In the genomic region with DNA sequence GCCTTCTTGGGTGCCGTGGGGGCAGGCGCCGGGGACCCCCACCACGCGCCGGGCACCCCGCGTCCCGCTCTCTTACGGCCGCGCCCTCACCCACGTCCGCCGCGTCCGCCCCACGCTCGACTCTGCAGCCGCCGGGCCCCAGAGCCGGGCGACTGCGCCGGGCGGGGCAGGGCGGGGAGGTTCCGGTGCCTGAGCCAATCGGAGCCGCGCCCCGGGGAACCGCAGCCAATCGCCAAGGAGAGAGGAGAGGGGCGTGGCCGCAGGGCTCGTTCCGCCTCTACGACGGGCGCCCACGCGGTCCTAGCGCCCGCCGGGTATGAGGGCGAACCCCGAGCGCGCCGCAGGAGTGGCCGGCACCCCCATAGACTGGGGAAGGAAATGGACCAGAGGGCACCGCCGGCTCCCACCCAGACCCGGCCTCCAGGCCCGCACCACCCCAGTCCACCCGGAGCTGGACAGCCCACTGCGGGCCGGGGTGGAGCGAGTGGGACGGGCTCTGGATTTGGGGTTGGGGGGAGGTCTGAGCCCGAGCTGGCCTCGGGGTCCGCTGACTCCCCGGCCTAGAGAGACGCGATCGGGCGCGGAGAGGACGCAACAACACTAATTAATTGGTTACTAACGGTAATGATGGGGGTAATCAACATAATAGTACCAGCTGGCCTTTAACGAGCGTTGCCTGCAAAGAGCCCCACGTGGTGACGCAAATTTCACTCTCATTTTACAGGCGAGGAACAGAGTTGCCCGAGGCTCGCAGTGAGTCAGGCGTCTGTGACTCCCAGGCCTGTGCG, we compare ENCODE assay signal across 1 cellular context.
TF ChIP-seq lines count a peak whose summit lies in the region.

Gene MFSD12 (minus strand): TSS at position 126 of the 788 bp plus-strand sequence. CDS start 183 bp downstream, outside the sequence.

TF ChIP-seq in K562, 482 proteins besides CTCF, POLR2A, EP300 and RAD21 (continued from another document and continues in another):
- TF ChIP-seq, protein P1, sequence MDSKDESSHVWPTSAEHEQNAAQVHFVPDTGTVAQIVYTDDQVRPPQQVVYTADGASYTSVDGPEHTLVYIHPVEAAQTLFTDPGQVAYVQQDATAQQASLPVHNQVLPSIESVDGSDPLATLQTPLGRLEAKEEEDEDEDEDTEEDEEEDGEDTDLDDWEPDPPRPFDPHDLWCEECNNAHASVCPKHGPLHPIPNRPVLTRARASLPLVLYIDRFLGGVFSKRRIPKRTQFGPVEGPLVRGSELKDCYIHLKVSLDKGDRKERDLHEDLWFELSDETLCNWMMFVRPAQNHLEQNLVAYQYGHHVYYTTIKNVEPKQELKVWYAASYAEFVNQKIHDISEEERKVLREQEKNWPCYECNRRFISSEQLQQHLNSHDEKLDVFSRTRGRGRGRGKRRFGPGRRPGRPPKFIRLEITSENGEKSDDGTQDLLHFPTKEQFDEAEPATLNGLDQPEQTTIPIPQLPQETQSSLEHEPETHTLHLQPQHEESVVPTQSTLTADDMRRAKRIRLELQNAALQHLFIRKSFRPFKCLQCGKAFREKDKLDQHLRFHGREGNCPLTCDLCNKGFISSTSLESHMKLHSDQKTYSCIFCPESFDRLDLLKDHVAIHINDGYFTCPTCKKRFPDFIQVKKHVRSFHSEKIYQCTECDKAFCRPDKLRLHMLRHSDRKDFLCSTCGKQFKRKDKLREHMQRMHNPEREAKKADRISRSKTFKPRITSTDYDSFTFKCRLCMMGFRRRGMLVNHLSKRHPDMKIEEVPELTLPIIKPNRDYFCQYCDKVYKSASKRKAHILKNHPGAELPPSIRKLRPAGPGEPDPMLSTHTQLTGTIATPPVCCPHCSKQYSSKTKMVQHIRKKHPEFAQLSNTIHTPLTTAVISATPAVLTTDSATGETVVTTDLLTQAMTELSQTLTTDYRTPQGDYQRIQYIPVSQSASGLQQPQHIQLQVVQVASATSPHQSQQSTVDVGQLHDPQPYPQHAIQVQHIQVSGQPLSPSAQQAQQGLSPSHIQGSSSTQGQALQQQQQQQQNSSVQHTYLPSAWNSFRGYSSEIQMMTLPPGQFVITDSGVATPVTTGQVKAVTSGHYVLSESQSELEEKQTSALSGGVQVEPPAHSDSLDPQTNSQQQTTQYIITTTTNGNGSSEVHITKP (IDR thresholded peaks at IDR 0.05; ENCODE audit: partially characterized antibody), result peak; percentile 42
- TF ChIP-seq, protein P2, sequence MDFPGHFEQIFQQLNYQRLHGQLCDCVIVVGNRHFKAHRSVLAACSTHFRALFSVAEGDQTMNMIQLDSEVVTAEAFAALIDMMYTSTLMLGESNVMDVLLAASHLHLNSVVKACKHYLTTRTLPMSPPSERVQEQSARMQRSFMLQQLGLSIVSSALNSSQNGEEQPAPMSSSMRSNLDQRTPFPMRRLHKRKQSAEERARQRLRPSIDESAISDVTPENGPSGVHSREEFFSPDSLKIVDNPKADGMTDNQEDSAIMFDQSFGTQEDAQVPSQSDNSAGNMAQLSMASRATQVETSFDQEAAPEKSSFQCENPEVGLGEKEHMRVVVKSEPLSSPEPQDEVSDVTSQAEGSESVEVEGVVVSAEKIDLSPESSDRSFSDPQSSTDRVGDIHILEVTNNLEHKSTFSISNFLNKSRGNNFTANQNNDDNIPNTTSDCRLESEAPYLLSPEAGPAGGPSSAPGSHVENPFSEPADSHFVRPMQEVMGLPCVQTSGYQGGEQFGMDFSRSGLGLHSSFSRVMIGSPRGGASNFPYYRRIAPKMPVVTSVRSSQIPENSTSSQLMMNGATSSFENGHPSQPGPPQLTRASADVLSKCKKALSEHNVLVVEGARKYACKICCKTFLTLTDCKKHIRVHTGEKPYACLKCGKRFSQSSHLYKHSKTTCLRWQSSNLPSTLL (IDR thresholded peaks at IDR 0.05), result no peak
- no peak for TF ChIP-seq PCBP2 (IDR thresholded peaks at IDR 0.05; ENCODE audit: low read depth, low read length, poor library complexity, severe bottlenecking)
- no peak for TF ChIP-seq ZNF23 (CRISPR knock-in tag; IDR thresholded peaks at IDR 0.05)
- no peak for TF ChIP-seq BCL6 (CRISPR knock-in tag; IDR thresholded peaks at IDR 0.05)
- TF ChIP-seq SRF (CRISPR knock-in tag; IDR thresholded peaks at IDR 0.05), result no peak
- TF ChIP-seq CBFB (CRISPR knock-in tag; IDR thresholded peaks at IDR 0.05), result no peak
- TF ChIP-seq RBM34 (IDR thresholded peaks at IDR 0.05; ENCODE audit: borderline replicate concordance, insufficient read depth, low read length), result no peak
- TF ChIP-seq MCM7 (IDR thresholded peaks at IDR 0.05), result no peak
- peak; percentile 91 for TF ChIP-seq VEZF1 (CRISPR knock-in tag; IDR thresholded peaks at IDR 0.05)
- TF ChIP-seq ZC3H4 (CRISPR knock-in tag; IDR thresholded peaks at IDR 0.05; ENCODE audit: borderline replicate concordance), result no peak
- peak; percentile 78 for TF ChIP-seq GABPA (tag; conservative IDR thresholded peaks at IDR 0.05; ENCODE audit: low read depth)
- TF ChIP-seq, protein P3, sequence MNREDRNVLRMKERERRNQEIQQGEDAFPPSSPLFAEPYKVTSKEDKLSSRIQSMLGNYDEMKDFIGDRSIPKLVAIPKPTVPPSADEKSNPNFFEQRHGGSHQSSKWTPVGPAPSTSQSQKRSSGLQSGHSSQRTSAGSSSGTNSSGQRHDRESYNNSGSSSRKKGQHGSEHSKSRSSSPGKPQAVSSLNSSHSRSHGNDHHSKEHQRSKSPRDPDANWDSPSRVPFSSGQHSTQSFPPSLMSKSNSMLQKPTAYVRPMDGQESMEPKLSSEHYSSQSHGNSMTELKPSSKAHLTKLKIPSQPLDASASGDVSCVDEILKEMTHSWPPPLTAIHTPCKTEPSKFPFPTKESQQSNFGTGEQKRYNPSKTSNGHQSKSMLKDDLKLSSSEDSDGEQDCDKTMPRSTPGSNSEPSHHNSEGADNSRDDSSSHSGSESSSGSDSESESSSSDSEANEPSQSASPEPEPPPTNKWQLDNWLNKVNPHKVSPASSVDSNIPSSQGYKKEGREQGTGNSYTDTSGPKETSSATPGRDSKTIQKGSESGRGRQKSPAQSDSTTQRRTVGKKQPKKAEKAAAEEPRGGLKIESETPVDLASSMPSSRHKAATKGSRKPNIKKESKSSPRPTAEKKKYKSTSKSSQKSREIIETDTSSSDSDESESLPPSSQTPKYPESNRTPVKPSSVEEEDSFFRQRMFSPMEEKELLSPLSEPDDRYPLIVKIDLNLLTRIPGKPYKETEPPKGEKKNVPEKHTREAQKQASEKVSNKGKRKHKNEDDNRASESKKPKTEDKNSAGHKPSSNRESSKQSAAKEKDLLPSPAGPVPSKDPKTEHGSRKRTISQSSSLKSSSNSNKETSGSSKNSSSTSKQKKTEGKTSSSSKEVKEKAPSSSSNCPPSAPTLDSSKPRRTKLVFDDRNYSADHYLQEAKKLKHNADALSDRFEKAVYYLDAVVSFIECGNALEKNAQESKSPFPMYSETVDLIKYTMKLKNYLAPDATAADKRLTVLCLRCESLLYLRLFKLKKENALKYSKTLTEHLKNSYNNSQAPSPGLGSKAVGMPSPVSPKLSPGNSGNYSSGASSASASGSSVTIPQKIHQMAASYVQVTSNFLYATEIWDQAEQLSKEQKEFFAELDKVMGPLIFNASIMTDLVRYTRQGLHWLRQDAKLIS (CRISPR knock-in tag; IDR thresholded peaks at IDR 0.05), result no peak; the same call in 1 of the 2 replicates
- TF ChIP-seq HDAC1 (IDR thresholded peaks at IDR 0.05), result peak in 1 of 2 experiments; percentile 65; a peak in 1 of 4 replicates
- no peak for TF ChIP-seq ZNF133 (CRISPR knock-in tag; IDR thresholded peaks at IDR 0.05)
- TF ChIP-seq ZNF589 (CRISPR knock-in tag; IDR thresholded peaks at IDR 0.05; ENCODE audit: low read depth), result no peak
- TF ChIP-seq, protein P4, sequence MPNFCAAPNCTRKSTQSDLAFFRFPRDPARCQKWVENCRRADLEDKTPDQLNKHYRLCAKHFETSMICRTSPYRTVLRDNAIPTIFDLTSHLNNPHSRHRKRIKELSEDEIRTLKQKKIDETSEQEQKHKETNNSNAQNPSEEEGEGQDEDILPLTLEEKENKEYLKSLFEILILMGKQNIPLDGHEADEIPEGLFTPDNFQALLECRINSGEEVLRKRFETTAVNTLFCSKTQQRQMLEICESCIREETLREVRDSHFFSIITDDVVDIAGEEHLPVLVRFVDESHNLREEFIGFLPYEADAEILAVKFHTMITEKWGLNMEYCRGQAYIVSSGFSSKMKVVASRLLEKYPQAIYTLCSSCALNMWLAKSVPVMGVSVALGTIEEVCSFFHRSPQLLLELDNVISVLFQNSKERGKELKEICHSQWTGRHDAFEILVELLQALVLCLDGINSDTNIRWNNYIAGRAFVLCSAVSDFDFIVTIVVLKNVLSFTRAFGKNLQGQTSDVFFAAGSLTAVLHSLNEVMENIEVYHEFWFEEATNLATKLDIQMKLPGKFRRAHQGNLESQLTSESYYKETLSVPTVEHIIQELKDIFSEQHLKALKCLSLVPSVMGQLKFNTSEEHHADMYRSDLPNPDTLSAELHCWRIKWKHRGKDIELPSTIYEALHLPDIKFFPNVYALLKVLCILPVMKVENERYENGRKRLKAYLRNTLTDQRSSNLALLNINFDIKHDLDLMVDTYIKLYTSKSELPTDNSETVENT (CRISPR knock-in tag; IDR thresholded peaks at IDR 0.05), result 0 out of 2 replicates have a peak, but pooled peaks have one; percentile 48
- no peak for TF ChIP-seq ETS2 (tag; IDR thresholded peaks at IDR 0.05; ENCODE audit: borderline replicate concordance, poor library complexity, severe bottlenecking)
- TF ChIP-seq ZNF274 (IDR thresholded peaks at IDR 0.05; ENCODE audit: borderline replicate concordance, low read depth, low read length), result no peak
- TF ChIP-seq REST (CRISPR knock-in tag; IDR thresholded peaks at IDR 0.05; ENCODE audit: low read depth), result no peak
- TF ChIP-seq ZNF224 (CRISPR knock-in tag; IDR thresholded peaks at IDR 0.05), result no peak
- no peak for TF ChIP-seq ZNF146 (CRISPR knock-in tag; IDR thresholded peaks at IDR 0.05; ENCODE audit: unreplicated experiment)
- peak; percentile 67 for TF ChIP-seq MTA3 (IDR thresholded peaks at IDR 0.05; ENCODE audit: borderline replicate concordance)
- TF ChIP-seq TFAM (CRISPR knock-in tag; conservative IDR thresholded peaks at IDR 0.05), result no peak
- TF ChIP-seq POLR2AphosphoS2 (IDR thresholded peaks at IDR 0.05; ENCODE audit: low read length), result no peak
- TF ChIP-seq SIN3A (IDR thresholded peaks at IDR 0.05; ENCODE audit: borderline replicate concordance in 2 of 2, control insufficient read depth in 1 of 2, low read depth in 2 of 2, low read length in 2 of 2), result peak; percentile 13 to 77; a peak in 2 of 4 replicates
- TF ChIP-seq THRA (IDR thresholded peaks at IDR 0.05), result no peak
- no peak for TF ChIP-seq ZNF24 (IDR thresholded peaks at IDR 0.05)
- TF ChIP-seq MEIS2 (IDR thresholded peaks at IDR 0.05; ENCODE audit: partially characterized antibody), result no peak
- TF ChIP-seq, protein P5, sequence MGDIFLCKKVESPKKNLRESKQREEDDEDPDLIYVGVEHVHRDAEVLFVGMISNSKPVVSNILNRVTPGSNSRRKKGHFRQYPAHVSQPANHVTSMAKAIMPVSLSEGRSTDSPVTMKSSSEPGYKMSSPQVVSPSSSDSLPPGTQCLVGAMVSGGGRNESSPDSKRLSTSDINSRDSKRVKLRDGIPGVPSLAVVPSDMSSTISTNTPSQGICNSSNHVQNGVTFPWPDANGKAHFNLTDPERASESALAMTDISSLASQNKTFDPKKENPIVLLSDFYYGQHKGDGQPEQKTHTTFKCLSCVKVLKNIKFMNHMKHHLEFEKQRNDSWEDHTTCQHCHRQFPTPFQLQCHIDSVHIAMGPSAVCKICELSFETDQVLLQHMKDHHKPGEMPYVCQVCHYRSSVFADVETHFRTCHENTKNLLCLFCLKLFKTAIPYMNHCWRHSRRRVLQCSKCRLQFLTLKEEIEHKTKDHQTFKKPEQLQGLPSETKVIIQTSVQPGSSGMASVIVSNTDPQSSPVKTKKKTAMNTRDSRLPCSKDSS (IDR thresholded peaks at IDR 0.05; ENCODE audit: low read depth, partially characterized antibody), result no peak
- TF ChIP-seq ZNF695 (CRISPR knock-in tag; IDR thresholded peaks at IDR 0.05), result no peak
- TF ChIP-seq DNMT1 (IDR thresholded peaks at IDR 0.05), result no peak
